ENCODE assay signal across 33 cellular contexts in the genomic region with DNA sequence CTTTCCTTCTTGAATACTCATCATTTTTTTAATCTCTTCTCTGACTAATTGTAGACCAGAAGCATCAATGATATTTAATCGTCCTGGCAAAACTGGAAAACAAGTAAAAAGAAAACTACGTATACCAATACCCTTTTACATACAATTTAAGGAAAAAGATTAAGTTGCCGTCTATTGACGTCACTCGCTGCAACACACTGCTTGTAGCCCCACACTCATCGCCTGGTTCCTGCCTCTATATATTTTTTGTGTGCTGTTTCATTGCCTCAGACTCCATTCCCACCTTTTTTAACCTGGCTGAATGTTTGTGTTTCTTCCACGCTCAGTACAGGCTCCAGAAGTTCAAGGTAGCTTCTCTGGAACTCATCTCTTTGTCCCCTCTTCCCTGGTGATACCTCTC.
"Had no signal": no experiment of that assay in that cellular context is flagged by ENCODE, and none has a peak within 500 bp of the region (broad histone marks: within the 10 kb centered on the region; RNA-seq: fewer than 3 reads in every experiment).

No MANE protein-coding gene starts in this region.

- H3K9me3 ChIP-seq: ascending aorta, body of pancreas, breast epithelium had no signal

- FAIRE-seq: astrocyte, bronchial epithelial cell had no signal

- H3K27ac ChIP-seq: ascending aorta, body of pancreas, brain microvascular endothelial cell, breast epithelium, cardiac muscle cell had no signal

- H3K4me1 ChIP-seq: ascending aorta, body of pancreas, breast epithelium had no signal

- H3K27me3 ChIP-seq: ascending aorta, body of pancreas, brain microvascular endothelial cell, breast epithelium, cardiac muscle cell had no signal

- H3K4me3 ChIP-seq: ascending aorta, body of pancreas, breast epithelium, cardiac muscle cell had no signal

- H3K36me3 ChIP-seq: ascending aorta, brain microvascular endothelial cell, breast epithelium, cardiac muscle cell had no signal

- DNase-seq: activated effector memory CD4-positive, alpha-beta T cell treated with anti-CD3 and anti-CD28 coated beads, Interleukin-2, amount 50 U/mL, for 16 hours; activated effector memory CD4-positive, alpha-beta T cell treated with Interleukin-2 at 50 U/mL for 16 hours; activated gamma-delta T cell; activated gamma-delta T cell treated with Interleukin-2 at 50 U/mL for 16 hours; activated naive CD4-positive, alpha-beta T cell; activated naive CD4-positive, alpha-beta T cell treated with anti-CD3 and anti-CD28 coated beads for 36 hours; activated naive CD4-positive, alpha-beta T cell treated with anti-CD3 and anti-CD28 coated beads, Interleukin-2, amount 10 ng/mL, durations not matched to agents 7 days and 5 days; activated naive CD4-positive, alpha-beta T cell treated with anti-CD3 and anti-CD28 coated beads, Interleukin-2, amount 50 U/mL, for 16 hours; activated naive CD4-positive, alpha-beta T cell treated with Interleukin-2 at 50 U/mL for 16 hours; activated naive CD8-positive, alpha-beta T cell treated with anti-CD3 and anti-CD28 coated beads for 36 hours; activated naive CD8-positive, alpha-beta T cell treated with anti-CD3 and anti-CD28 coated beads, Interleukin-2, amount 10 ng/mL, durations not matched to agents 7 days and 5 days; activated naive CD8-positive, alpha-beta T cell treated with anti-CD3 and anti-CD28 coated beads, Interleukin-2, amount 50 U/mL, for 24 hours; activated T-cell treated with anti-CD3 and anti-CD28 coated beads, Interleukin-2, amount 50 U/mL, for 1 hour; activated T-cell treated with anti-CD3 and anti-CD28 coated beads, Interleukin-2, amount 50 U/mL, for 24 hours; activated T-cell treated with anti-CD3 and anti-CD28 coated beads, Interleukin-2, amount 50 U/mL, for 4 hours; activated T-cell treated with anti-CD3 and anti-CD28 coated beads, Interleukin-2, amount 50 U/mL, for 48 hours; activated T-cell treated with anti-CD3 and anti-CD28 coated beads, Interleukin-2, amount 50 U/mL, for 72 hours; amniotic stem cell; amygdala; anterior cingulate cortex; aorta; body of pancreas; brain microvascular endothelial cell; caudate nucleus; central memory CD4-positive, alpha-beta T cell; cerebellar nuclear complex had no signal

- ATAC-seq: activated naive CD4-positive, alpha-beta T cell treated with anti-CD3 and anti-CD28 coated beads, Interleukin-2, amount 50 U/mL, for 72 hours; activated naive CD8-positive, alpha-beta T cell treated with anti-CD3 and anti-CD28 coated beads, Interleukin-2, amount 50 U/mL, for 24 hours; activated T-cell treated with anti-CD3 and anti-CD28 coated beads, Interleukin-2, amount 50 U/mL, for 4 hours; activated T-cell treated with anti-CD3 and anti-CD28 coated beads, Interleukin-2, amount 50 U/mL, for 72 hours; activated T-helper 17 cell treated with anti-CD3 and anti-CD28 coated beads, Interleukin-2, amount 50 U/mL, for 72 hours; body of pancreas had no signal
